Comparison of ENCODE assay signal across 11 cellular contexts in genomic region chr11:6992457-6993431, GRCh38. TPM values are rescaled to one million over a fixed set of nuclear protein-coding genes. Genes with fewer than 3 reads are reported as not detected.
A peak's percentile ranks its signal among the peaks of the same experiment; 100 is the strongest.
DNase-seq lines count a peak whose midpoint lies in the region; ATAC-seq and TF ChIP-seq lines count a peak whose summit lies in the region.
"Had no signal": no experiment of that assay in that cellular context is flagged by ENCODE, and none has a peak within 500 bp of the region (broad histone marks: within the 10 kb centered on the region; RNA-seq: fewer than 3 reads in every experiment).

No MANE protein-coding gene starts in this region.

- TF ChIP-seq CTCF in BJ (IDR thresholded peaks at IDR 0.05; ENCODE audit: insufficient read depth, low read depth, low read length), result no peak
- no peak for TF ChIP-seq CTCF in fibroblast of mammary gland (conservative IDR thresholded peaks at IDR 0.05; ENCODE audit: control insufficient read depth, insufficient read depth, low read depth, low read length)

- H3K4me3 ChIP-seq in BJ (ENCODE audit: low read depth, low read length), result 0 out of 2 replicates have a peak overlapping the region, but pooled peaks have one; percentile 3
- H3K4me3 ChIP-seq in fibroblast of mammary gland (ENCODE audit: control insufficient read depth, low read depth, low read length), result no peak overlapping the region
- H3K4me3 ChIP-seq: adrenal gland had no signal

- no peaks in the 10 kb centered on the region for H3K36me3 ChIP-seq in BJ (ENCODE audit: control insufficient read depth, insufficient read depth, low read length)
- H3K36me3 ChIP-seq: adrenal gland had no signal

- no peaks in the 10 kb centered on the region for H3K27me3 ChIP-seq in BJ (ENCODE audit: control insufficient read depth, insufficient read depth, low read length)
- H3K27me3 ChIP-seq: adrenal gland had no signal

- no peak for ATAC-seq in HG03442 (IDR thresholded peaks at IDR 0.05; ENCODE audit: unreplicated experiment)

- CTCF ChIA-PET in BJ (lab: Yijun Ruan, JAX), result interaction anchor here (0.7 to 1.4 kb wide), 5 partner anchors 8 to 180 kb away, joined by 3 to 6 read pairs (median 4); partner anchors contain the start of gene ZNF215

- peak; percentile 92 for DNase-seq in BJ (ENCODE audit: low read depth)
- peak; percentile 24 for DNase-seq in RKO (ENCODE audit: low spot score)
- DNase-seq in fibroblast of mammary gland (ENCODE audit: low read depth), result peak; percentile 95
- DNase-seq in renal cortical epithelial cell (ENCODE audit: low read depth), result peak; percentile 83
- no peak for DNase-seq in COR-L47 (lab: John Stamatoyannopoulos, UW)
- DNase-seq in GDM1 (lab: John Stamatoyannopoulos, UW), result no peak
- DNase-seq in stimulated activated CD4-positive, alpha-beta T cell treated with anti-CD3 and anti-CD28 coated beads, Interleukin-2, amount 100 ng/mL, for 48 hours, result no peak
- DNase-seq: adrenal gland, C1 segment of cervical spinal cord, NCI-H187 treated with DMSO at 0.1 percent for 48 hours had no signal

- POLR2A ChIA-PET in BJ (lab: Charles Lee), result interaction anchor here (0.6 kb wide), 2 partner anchors 24 to 67 kb away, joined by 3 to 6 read pairs; partner anchors contain the start of gene ZNF215

RNA-seq across cellular contexts. Expression of gene ZNF214, which starts 27.4 kb away (rescaled TPM):
- polyA plus RNA-seq in BJ (2011; rRNA removed), result 0.75 and 1.8 TPM in 2 replicates
- polyA minus RNA-seq in BJ (2011; rRNA and poly(A)+ RNA removed), result 2.8 and 9.1 TPM in 2 replicates
- total RNA-seq in renal cortical epithelial cell, result 3.8 and 8.4 TPM in 2 replicates

RNA-seq across cellular contexts. Expression of gene NLRP14, which starts 27.5 kb away (rescaled TPM):
- 0.01 and 0.04 TPM in 2 replicates for polyA plus RNA-seq in BJ (2011; rRNA removed)
- polyA minus RNA-seq in BJ (2011; rRNA and poly(A)+ RNA removed), result 0.05 and 0.15 TPM in 2 replicates
- 0.10 TPM in 1 of 2 replicates, not detected in the other for total RNA-seq in renal cortical epithelial cell

Comparison
In these comparisons a context has a peak if more than half of its experiments do, and no peak if none do; other contexts are left out.
1. DNase-seq: peak in BJ (single experiment), RKO (single experiment), fibroblast of mammary gland (single experiment) and renal cortical epithelial cell (single experiment); none in COR-L47 (single experiment), GDM1 (single experiment) and stimulated activated CD4-positive, alpha-beta T cell treated with anti-CD3 and anti-CD28 coated beads, Interleukin-2, amount 100 ng/mL, for 48 hours (0 of 2).